Comparison of ENCODE assay signal across 1 cellular context in the genomic region with DNA sequence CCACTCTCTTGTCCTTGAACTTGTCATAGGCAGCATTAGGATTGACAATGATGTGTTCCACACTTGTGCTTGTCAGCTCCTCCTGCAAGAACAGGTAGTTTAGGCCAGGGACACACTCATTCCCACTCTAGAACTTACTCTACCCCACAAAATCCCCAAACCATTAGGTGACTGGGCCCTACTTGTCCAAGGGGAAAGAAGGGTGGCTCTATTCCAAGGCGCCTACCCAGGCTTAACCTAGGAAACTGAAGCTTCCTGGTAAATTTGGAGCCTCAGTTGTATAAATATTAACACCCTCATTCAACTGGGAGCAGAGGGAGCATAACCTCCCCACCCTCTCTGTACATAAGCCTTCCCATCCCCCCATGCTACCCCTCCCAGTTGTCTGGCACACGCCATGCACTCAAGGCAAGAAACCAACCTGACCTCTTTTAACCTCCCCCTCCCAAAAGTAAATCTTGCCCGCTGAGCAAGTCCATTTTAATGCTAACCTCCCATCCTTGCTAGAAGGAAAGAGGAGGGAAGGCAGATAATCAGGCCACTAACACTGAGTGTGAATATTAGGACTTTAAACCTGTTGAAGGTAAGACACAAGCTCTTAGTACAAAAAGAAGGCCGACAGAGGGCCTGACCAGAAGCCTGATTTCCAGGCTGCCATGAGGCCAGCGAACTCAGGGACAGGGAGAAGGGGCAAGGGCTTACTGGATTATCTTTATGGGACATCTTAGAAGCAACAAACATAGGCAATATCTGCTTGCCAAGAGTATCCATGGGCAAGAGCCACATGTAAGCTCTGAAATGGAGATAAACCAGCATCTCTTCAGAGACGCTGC.
A peak's percentile ranks its signal among the peaks of the same experiment; 100 is the strongest.
TF ChIP-seq lines count a peak whose summit lies in the region.

No MANE protein-coding gene starts in this region.

TF ChIP-seq in HEK293, 187 proteins besides CTCF, POLR2A, EP300 and RAD21:
- TF ChIP-seq KLF1 (tag by site-specific recombination; IDR thresholded peaks at IDR 0.05) (peak; percentile 64; the same call in 1 of the 2 replicates), ZNF423 (tag by site-specific recombination; IDR thresholded peaks at IDR 0.05) (no peak)
- TF ChIP-seq, protein P1, sequence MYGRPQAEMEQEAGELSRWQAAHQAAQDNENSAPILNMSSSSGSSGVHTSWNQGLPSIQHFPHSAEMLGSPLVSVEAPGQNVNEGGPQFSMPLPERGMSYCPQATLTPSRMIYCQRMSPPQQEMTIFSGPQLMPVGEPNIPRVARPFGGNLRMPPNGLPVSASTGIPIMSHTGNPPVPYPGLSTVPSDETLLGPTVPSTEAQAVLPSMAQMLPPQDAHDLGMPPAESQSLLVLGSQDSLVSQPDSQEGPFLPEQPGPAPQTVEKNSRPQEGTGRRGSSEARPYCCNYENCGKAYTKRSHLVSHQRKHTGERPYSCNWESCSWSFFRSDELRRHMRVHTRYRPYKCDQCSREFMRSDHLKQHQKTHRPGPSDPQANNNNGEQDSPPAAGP (tag by site-specific recombination; IDR thresholded peaks at IDR 0.05): peak; percentile 65; the same call in 1 of the 2 replicates
